ENCODE assay signal across 1 cellular context in the genomic region with DNA sequence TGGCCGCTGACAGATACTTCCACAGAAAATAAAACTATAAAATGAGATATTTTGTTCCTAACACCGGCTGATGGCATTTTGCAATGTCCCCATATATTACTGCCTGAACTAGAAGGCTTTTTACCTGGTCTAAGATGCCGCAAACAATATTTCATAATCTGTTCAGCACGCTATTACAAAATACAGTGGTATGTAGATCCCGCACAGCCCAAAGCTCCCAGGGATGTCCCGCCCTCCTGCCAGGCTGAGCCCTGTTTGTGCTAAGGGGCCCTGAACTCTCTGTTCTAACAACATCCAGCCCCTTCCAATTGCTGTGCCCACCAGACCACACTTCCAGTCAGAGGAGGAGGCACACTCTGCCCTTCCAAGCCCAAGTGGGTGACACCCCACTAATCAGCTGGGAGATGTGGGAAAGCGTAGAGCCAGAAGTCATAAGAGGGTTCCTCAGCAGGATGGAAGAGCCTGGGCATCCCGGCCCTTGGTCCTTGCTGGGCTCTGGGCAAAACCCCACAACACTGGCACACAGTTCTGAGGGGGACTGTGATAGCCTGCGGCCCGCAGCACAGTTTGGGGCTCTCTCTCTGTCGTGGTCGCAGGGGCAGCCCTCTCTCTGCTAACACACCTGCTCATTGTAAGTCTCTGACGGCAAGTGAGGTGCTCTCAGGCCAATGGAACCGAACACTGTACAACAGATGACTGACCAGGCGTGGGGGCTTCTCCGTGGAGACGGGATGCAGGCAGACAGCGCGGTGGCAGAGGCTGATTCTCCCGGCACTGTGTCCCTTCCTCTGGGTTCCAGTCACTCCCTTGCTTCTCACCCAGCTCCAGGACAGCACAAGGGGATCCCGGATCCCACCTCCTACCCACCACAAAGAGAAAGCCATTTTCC.
TF ChIP-seq lines count a peak whose summit lies in the region.

No MANE protein-coding gene starts in this region.

TF ChIP-seq in H1, 55 proteins besides CTCF, POLR2A, EP300 and RAD21:
- no peak for TF ChIP-seq HDAC2 (IDR thresholded peaks at IDR 0.05; ENCODE audit: borderline replicate concordance in 1 of 2, low read depth in 2 of 2, low read length in 2 of 2)
- TF ChIP-seq, protein P1, sequence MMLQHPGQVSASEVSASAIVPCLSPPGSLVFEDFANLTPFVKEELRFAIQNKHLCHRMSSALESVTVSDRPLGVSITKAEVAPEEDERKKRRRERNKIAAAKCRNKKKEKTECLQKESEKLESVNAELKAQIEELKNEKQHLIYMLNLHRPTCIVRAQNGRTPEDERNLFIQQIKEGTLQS (IDR thresholded peaks at IDR 0.05; ENCODE audit: insufficient read depth, low read depth, low read length): no peak
- no peak for TF ChIP-seq RNF2 (IDR thresholded peaks at IDR 0.05; ENCODE audit: borderline replicate concordance, low read depth, low read length, missing control alignments, poor library complexity, severe bottlenecking)
- TF ChIP-seq POU5F1 (IDR thresholded peaks at IDR 0.05; ENCODE audit: low read depth, low read length): no peak
- TF ChIP-seq CBX5 (IDR thresholded peaks at IDR 0.05; ENCODE audit: low read depth, low read length): no peak
- no peak for TF ChIP-seq SP2 (IDR thresholded peaks at IDR 0.05; ENCODE audit: low read length)
- TF ChIP-seq SP1 (IDR thresholded peaks at IDR 0.05; ENCODE audit: low read depth, low read length): no peak
- no peak for TF ChIP-seq CREB1 (IDR thresholded peaks at IDR 0.05)
- TF ChIP-seq RFX5 (IDR thresholded peaks at IDR 0.05; ENCODE audit: borderline replicate concordance, low read depth, low read length): no peak
- no peak for TF ChIP-seq KDM5A (IDR thresholded peaks at IDR 0.05; ENCODE audit: low read length)
- no peak for TF ChIP-seq JUN (IDR thresholded peaks at IDR 0.05; ENCODE audit: low read depth, low read length)
- TF ChIP-seq BCL11A (IDR thresholded peaks at IDR 0.05; ENCODE audit: low read depth in 2 of 2, low read length in 2 of 2): no peak
